In genomic region chr1:230376296-230376695, GRCh38 we compare ENCODE assay signal across 18 cellular contexts. TPM values are rescaled to one million over a fixed set of nuclear protein-coding genes. Genes with fewer than 3 reads are reported as not detected.
"Had no signal": no experiment of that assay in that cellular context is flagged by ENCODE, and none has a peak within 500 bp of the region (broad histone marks: within the 10 kb centered on the region; RNA-seq: fewer than 3 reads in every experiment).

No MANE protein-coding gene starts in this region.

- H3K27me3 ChIP-seq: cardiac muscle cell, colonic mucosa, hepatocyte, left lung, ovary, testis had no signal

- H3K27ac Mint-ChIP-seq: activated CD4-positive, alpha-beta memory T cell treated with anti-CD3 and anti-CD28 coated beads, Interleukin-2, amount 10 ng/mL, durations not matched to agents 7 days and 5 days; activated T-cell treated with anti-CD3 and anti-CD28 coated beads, Interleukin-2, amount 50 U/mL, for 24 hours had no signal

- ATAC-seq: esophagus mucosa, WTC11 had no signal

- H3K4me1 Mint-ChIP-seq: activated CD4-positive, alpha-beta memory T cell treated with anti-CD3 and anti-CD28 coated beads, Interleukin-2, amount 10 ng/mL, durations not matched to agents 7 days and 5 days had no signal

- H3K4me3 Mint-ChIP-seq: activated CD4-positive, alpha-beta memory T cell treated with anti-CD3 and anti-CD28 coated beads, Interleukin-2, amount 10 ng/mL, durations not matched to agents 7 days and 5 days; activated T-cell treated with anti-CD3 and anti-CD28 coated beads, Interleukin-2, amount 50 U/mL, for 24 hours; WTC11 had no signal

- H3K36me3 ChIP-seq: cardiac muscle cell, colonic mucosa, left lung, ovary had no signal

- H3K4me1 ChIP-seq: colonic mucosa had no signal

- DNase-seq: activated CD4-positive, alpha-beta memory T cell treated with anti-CD3 and anti-CD28 coated beads, Interleukin-2, amount 10 ng/mL, durations not matched to agents 7 days and 5 days; activated CD4-positive, alpha-beta T cell treated with anti-CD3 and anti-CD28 coated beads for 4 hours; activated effector memory CD4-positive, alpha-beta T cell treated with Interleukin-2 at 50 U/mL for 16 hours; activated naive CD4-positive, alpha-beta T cell treated with anti-CD3 and anti-CD28 coated beads, Interleukin-2, amount 50 U/mL, for 16 hours; activated T-cell treated with anti-CD3 and anti-CD28 coated beads, Interleukin-2, amount 50 U/mL, for 24 hours; colonic mucosa; islet precursor cell; left lung; mesenchymal stem cell; ovary; stimulated activated CD4-positive, alpha-beta T cell treated with anti-CD3 and anti-CD28 coated beads, Interleukin-2, amount 100 ng/mL, for 48 hours; stimulated activated naive CD4-positive, alpha-beta T cell treated with Interleukin-2 at 50 U/mL for 16 hours; T-helper 2 cell had no signal

- H3K9me3 ChIP-seq: colonic mucosa, testis had no signal

- H3K27ac ChIP-seq: cardiac muscle cell, colonic mucosa, hepatocyte, left lung, ovary, testis had no signal

- H3K79me2 ChIP-seq: hepatocyte had no signal

- H3K4me2 ChIP-seq: hepatocyte had no signal

- H2AFZ ChIP-seq: hepatocyte had no signal

- H3K4me3 ChIP-seq: cardiac muscle cell, colonic mucosa, hepatocyte, left lung, ovary, testis had no signal

RNA-seq across cellular contexts. Expression of gene PGBD5, which starts 49.8 kb away (rescaled TPM):
- total RNA-seq: activated CD4-positive, alpha-beta memory T cell treated with anti-CD3 and anti-CD28 coated beads, Interleukin-2, amount 10 ng/mL, durations not matched to agents 7 days and 5 days had no signal
